1 cellular context compared by ENCODE assay signal in the genomic region with DNA sequence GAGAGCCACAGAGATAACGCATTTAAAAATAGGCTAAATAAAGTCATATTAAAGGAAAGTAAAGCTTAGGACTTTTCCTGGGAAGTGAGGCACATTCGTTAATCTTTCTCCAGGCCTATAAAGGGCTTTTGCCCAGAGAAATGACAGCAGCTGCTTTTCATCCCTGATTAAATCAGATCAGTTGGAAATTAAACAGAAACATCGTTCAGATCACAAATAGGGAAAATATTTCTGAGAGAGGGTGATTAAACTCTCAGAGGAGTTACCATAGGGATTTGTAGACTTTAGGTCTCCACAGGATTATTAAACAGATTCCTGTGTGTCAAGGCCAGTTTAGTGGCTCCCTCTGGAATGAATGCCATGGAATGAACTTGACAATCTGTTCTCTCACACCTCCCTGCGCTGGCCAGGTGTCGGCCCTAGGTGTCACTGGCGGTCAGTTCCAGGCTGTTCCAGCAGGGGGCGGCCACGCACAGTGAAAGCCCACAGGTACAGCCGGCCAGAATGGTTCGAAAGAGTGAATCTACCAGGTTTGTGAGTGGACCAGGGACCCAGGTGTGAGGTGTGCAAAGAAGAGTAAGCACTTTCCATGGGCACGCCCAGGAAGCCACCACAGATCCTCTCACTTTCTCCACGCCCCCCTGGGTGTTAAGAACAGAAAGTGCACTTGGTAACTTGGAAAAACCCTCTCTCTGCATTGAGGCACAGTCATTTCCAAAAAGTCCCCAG.
TF ChIP-seq lines count a peak whose summit lies in the region.

No MANE protein-coding gene starts in this region.

TF ChIP-seq in WTC11, 78 proteins besides CTCF, POLR2A, EP300 and RAD21 (continued from another document):
- TF ChIP-seq, protein P1, sequence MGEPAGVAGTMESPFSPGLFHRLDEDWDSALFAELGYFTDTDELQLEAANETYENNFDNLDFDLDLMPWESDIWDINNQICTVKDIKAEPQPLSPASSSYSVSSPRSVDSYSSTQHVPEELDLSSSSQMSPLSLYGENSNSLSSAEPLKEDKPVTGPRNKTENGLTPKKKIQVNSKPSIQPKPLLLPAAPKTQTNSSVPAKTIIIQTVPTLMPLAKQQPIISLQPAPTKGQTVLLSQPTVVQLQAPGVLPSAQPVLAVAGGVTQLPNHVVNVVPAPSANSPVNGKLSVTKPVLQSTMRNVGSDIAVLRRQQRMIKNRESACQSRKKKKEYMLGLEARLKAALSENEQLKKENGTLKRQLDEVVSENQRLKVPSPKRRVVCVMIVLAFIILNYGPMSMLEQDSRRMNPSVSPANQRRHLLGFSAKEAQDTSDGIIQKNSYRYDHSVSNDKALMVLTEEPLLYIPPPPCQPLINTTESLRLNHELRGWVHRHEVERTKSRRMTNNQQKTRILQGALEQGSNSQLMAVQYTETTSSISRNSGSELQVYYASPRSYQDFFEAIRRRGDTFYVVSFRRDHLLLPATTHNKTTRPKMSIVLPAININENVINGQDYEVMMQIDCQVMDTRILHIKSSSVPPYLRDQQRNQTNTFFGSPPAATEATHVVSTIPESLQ (CRISPR knock-in tag; IDR thresholded peaks at IDR 0.05), result no peak
- TF ChIP-seq TEAD4 (CRISPR knock-in tag; IDR thresholded peaks at IDR 0.05), result no peak
- no peak for TF ChIP-seq EMX1 (CRISPR knock-in tag; IDR thresholded peaks at IDR 0.05)
